Comparison of ENCODE assay signal across 13 cellular contexts in the genomic region with DNA sequence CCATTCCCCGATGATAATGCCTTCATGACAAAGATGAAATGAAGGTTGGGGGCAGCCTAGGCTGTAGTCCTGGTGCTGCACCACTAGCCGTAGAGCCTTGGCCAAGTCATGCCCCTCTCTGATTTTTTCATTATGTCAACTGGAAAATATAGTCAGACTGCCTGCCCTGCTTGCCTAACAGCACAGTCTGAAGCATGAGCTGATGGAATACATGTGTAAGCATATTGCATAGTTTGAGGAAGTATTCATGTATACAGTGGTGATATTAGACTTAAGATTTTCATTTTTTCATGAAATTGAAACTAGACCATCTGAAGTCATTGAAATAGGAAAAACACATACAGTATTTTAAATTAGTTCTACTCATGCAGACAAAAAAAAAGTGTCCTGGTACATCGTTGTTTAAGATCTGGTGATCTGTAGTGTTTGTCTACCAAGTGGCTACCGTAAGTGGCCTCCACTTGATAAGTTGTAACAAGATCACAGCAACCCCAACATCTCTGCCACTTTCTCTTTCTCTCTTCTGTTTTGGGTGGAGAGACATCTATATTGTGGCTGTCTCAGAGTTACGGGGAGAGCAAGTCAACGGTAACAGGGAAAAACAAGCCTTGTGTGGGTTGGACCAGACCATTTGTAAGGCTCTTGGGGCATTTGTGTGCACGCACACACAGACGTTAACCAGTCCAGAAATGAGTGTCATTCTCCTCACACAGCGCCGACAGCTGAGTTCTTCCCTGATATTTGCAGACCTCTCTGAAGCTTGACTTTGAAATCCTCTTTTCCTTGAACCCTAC.
DNase-seq lines count a peak whose midpoint lies in the region; ATAC-seq and TF ChIP-seq lines count a peak whose summit lies in the region.
"Had no signal": no experiment of that assay in that cellular context is flagged by ENCODE, and none has a peak within 500 bp of the region (broad histone marks: within the 10 kb centered on the region; RNA-seq: fewer than 3 reads in every experiment).

No MANE protein-coding gene starts in this region.

- no peak overlapping the region for H3K4me3 ChIP-seq in right atrium auricular region

- TF ChIP-seq CTCF in GM10248 (IDR thresholded peaks at IDR 0.05; ENCODE audit: control extremely low read depth, extremely low read depth, low read depth, missing control alignments): no peak
- TF ChIP-seq CTCF in GM20000 (IDR thresholded peaks at IDR 0.05; ENCODE audit: extremely low read depth, missing control alignments): no peak
- no peak for TF ChIP-seq CTCF in right atrium auricular region (IDR thresholded peaks at IDR 0.05)

- no peaks in the 10 kb centered on the region for H3K4me1 ChIP-seq in right atrium auricular region

- H3K36me3 ChIP-seq in right atrium auricular region: no peaks in the 10 kb centered on the region

- H3K27ac ChIP-seq in right atrium auricular region: no peak overlapping the region

- CTCF ChIA-PET in GM10248 (lab: Yijun Ruan, JAX): interaction anchor here (1.1 to 1.6 kb wide), 2 partner anchors 8 to 9 kb away, joined by 3 to 4 read pairs; no protein-coding TSS in a partner anchor

- POLR2A ChIA-PET in GM10248 (lab: Yijun Ruan, JAX): no interaction called here

- ATAC-seq in HG02884 (IDR thresholded peaks at IDR 0.05; ENCODE audit: unreplicated experiment): peak; percentile 69
- ATAC-seq: effector memory CD8-positive, alpha-beta T cell had no signal

- no peaks in the 10 kb centered on the region for H3K9me3 ChIP-seq in right atrium auricular region

- H3K27me3 ChIP-seq in right atrium auricular region: no peaks in the 10 kb centered on the region

- DNase-seq in GM10248 (ENCODE audit: extremely low spot score) (peak; percentile 39), GM20000 (ENCODE audit: low spot score) (peak; percentile 24), NAMALWA (ENCODE audit: low spot score) (peak; percentile 38), NCI-H1092 treated with DMSO at 0.1 percent for 48 hours (lab: John Stamatoyannopoulos, UW) (no peak), NCI-H2227 treated with DMSO at 0.1 percent for 48 hours (lab: John Stamatoyannopoulos, UW) (no peak), right atrium auricular region (ENCODE audit: low spot score) (no peak), NCI-H526 treated with DMSO at 0.1 percent for 48 hours (lab: John Stamatoyannopoulos, UW) (no peak)
- DNase-seq: ACHN; activated CD4-positive, alpha-beta T cell treated with anti-CD3 and anti-CD28 coated beads for 1 hour; activated T-cell treated with anti-CD3 and anti-CD28 coated beads, Interleukin-2, amount 50 U/mL, for 48 hours; effector memory CD8-positive, alpha-beta T cell; stimulated activated CD4-positive, alpha-beta T cell treated with anti-CD3 and anti-CD28 coated beads, Interleukin-12 subunit alpha, Interleukin-12 subunit beta, amount 100 ng/mL, for 4 hours had no signal

Comparison
In these comparisons a context has a peak if more than half of its experiments do, and no peak if none do; other contexts are left out.
1. DNase-seq: peak in GM10248 (single experiment), GM20000 (single experiment) and NAMALWA (single experiment); none in NCI-H1092 treated with DMSO at 0.1 percent for 48 hours (single experiment), NCI-H2227 treated with DMSO at 0.1 percent for 48 hours (single experiment), right atrium auricular region (single experiment) and NCI-H526 treated with DMSO at 0.1 percent for 48 hours (single experiment).